ENCODE assay signal across 1 cellular context in genomic region chr5:60473654-60474053, GRCh38.
TF ChIP-seq lines count a peak whose summit lies in the region.

No MANE protein-coding gene starts in this region.

TF ChIP-seq in HepG2, 621 proteins besides CTCF, POLR2A, EP300 and RAD21 (continued from another document and continues in another):
- TF ChIP-seq ZNF207 (IDR thresholded peaks at IDR 0.05; ENCODE audit: borderline replicate concordance), result no peak
- TF ChIP-seq ZNF792 (CRISPR knock-in tag; IDR thresholded peaks at IDR 0.05), result peak; percentile 44; the same call in 1 of the 2 replicates
- no peak for TF ChIP-seq ZBTB46 (CRISPR knock-in tag; IDR thresholded peaks at IDR 0.05; ENCODE audit: borderline replicate concordance)
- no peak for TF ChIP-seq ZBTB44 (CRISPR knock-in tag; IDR thresholded peaks at IDR 0.05)
- no peak for TF ChIP-seq RFX3 (CRISPR knock-in tag; IDR thresholded peaks at IDR 0.05)
- TF ChIP-seq REL (CRISPR knock-in tag; conservative IDR thresholded peaks at IDR 0.05), result no peak
- no peak for TF ChIP-seq AGO1 (IDR thresholded peaks at IDR 0.05; ENCODE audit: low read depth, low read length, poor library complexity, severe bottlenecking)
- no peak for TF ChIP-seq NR1H2 (CRISPR knock-in tag; IDR thresholded peaks at IDR 0.05; ENCODE audit: borderline replicate concordance, low read depth)
- TF ChIP-seq ZBTB38 (CRISPR knock-in tag; IDR thresholded peaks at IDR 0.05), result no peak
- TF ChIP-seq ATM (IDR thresholded peaks at IDR 0.05; ENCODE audit: borderline replicate concordance), result no peak
- no peak for TF ChIP-seq CSRNP2 (CRISPR knock-in tag; conservative IDR thresholded peaks at IDR 0.05; ENCODE audit: low read depth)
- no peak for TF ChIP-seq SNRNP70 (IDR thresholded peaks at IDR 0.05; ENCODE audit: low read depth, low read length)
- peak; percentile 57; the same call in 1 of the 2 replicates for TF ChIP-seq HIC2 (CRISPR knock-in tag; IDR thresholded peaks at IDR 0.05; ENCODE audit: low read depth)
- no peak for TF ChIP-seq CBFB (CRISPR knock-in tag; IDR thresholded peaks at IDR 0.05)
- no peak for TF ChIP-seq RELA (CRISPR knock-in tag; IDR thresholded peaks at IDR 0.05)
- no peak for TF ChIP-seq ZNF431 (CRISPR knock-in tag; IDR thresholded peaks at IDR 0.05; ENCODE audit: borderline replicate concordance, low read depth)
- TF ChIP-seq GMEB2 (CRISPR knock-in tag; IDR thresholded peaks at IDR 0.05; ENCODE audit: low read depth), result no peak
- no peak for TF ChIP-seq MEF2D (CRISPR knock-in tag; IDR thresholded peaks at IDR 0.05)
- TF ChIP-seq DPF2 (CRISPR knock-in tag; IDR thresholded peaks at IDR 0.05; ENCODE audit: borderline replicate concordance, low read depth), result no peak
- no peak for TF ChIP-seq ZNF777 (CRISPR knock-in tag; IDR thresholded peaks at IDR 0.05)
- TF ChIP-seq MLX (CRISPR knock-in tag; IDR thresholded peaks at IDR 0.05), result 0 out of 2 replicates have a peak, but pooled peaks have one; percentile 15
- TF ChIP-seq ZKSCAN5 (CRISPR knock-in tag; IDR thresholded peaks at IDR 0.05), result peak; percentile 67; the same call in 1 of the 2 replicates
- TF ChIP-seq ZNF101 (CRISPR knock-in tag; IDR thresholded peaks at IDR 0.05; ENCODE audit: borderline replicate concordance, low read depth), result no peak
- TF ChIP-seq IRF2 (CRISPR knock-in tag; IDR thresholded peaks at IDR 0.05), result no peak
- TF ChIP-seq ZNF878 (CRISPR knock-in tag; IDR thresholded peaks at IDR 0.05), result no peak
- TF ChIP-seq CCDC6 (CRISPR knock-in tag; IDR thresholded peaks at IDR 0.05), result no peak
- TF ChIP-seq NR0B2 (CRISPR knock-in tag; IDR thresholded peaks at IDR 0.05), result no peak
- TF ChIP-seq TEAD3 (CRISPR knock-in tag; optimal IDR thresholded peaks at IDR 0.05; ENCODE audit: borderline replicate concordance), result peak; percentile 70
- TF ChIP-seq SRSF1 (optimal IDR thresholded peaks at IDR 0.05; ENCODE audit: low read depth, low read length), result no peak
- peak; percentile 55; the same call in 1 of the 2 replicates for TF ChIP-seq ZNF331 (CRISPR knock-in tag; IDR thresholded peaks at IDR 0.05)
- no peak for TF ChIP-seq E2F2 (CRISPR knock-in tag; IDR thresholded peaks at IDR 0.05; ENCODE audit: borderline replicate concordance)
- no peak for TF ChIP-seq ZNF672 (CRISPR knock-in tag; IDR thresholded peaks at IDR 0.05)
- TF ChIP-seq PRDM10 (CRISPR knock-in tag; IDR thresholded peaks at IDR 0.05; ENCODE audit: low read depth), result no peak
- TF ChIP-seq GMEB1 (CRISPR knock-in tag; IDR thresholded peaks at IDR 0.05; ENCODE audit: borderline replicate concordance), result no peak
- no peak for TF ChIP-seq NFATC3 (CRISPR knock-in tag; IDR thresholded peaks at IDR 0.05)
- TF ChIP-seq CHD4 (IDR thresholded peaks at IDR 0.05; ENCODE audit: borderline replicate concordance, low read length), result no peak
- TF ChIP-seq ZNF296 (CRISPR knock-in tag; conservative IDR thresholded peaks at IDR 0.05), result no peak
- no peak for TF ChIP-seq ZNF652 (CRISPR knock-in tag; IDR thresholded peaks at IDR 0.05; ENCODE audit: borderline replicate concordance, low read depth)
- peak; percentile 76 for TF ChIP-seq ZMYM4 (CRISPR knock-in tag; IDR thresholded peaks at IDR 0.05)
- 0 out of 2 replicates have a peak, but pooled peaks have one; percentile 12 for TF ChIP-seq ZKSCAN8 (CRISPR knock-in tag; IDR thresholded peaks at IDR 0.05; ENCODE audit: borderline replicate concordance)
- TF ChIP-seq ZNF569 (CRISPR knock-in tag; IDR thresholded peaks at IDR 0.05; ENCODE audit: borderline replicate concordance), result no peak
- TF ChIP-seq CREB1 (IDR thresholded peaks at IDR 0.05), result no peak
- no peak for TF ChIP-seq CREB1 (CRISPR knock-in tag; IDR thresholded peaks at IDR 0.05)
- no peak for TF ChIP-seq ZNF543 (CRISPR knock-in tag; IDR thresholded peaks at IDR 0.05)
- TF ChIP-seq ZNF12 (CRISPR knock-in tag; IDR thresholded peaks at IDR 0.05), result 0 out of 2 replicates have a peak, but pooled peaks have one; percentile 18
- TF ChIP-seq RARG (CRISPR knock-in tag; IDR thresholded peaks at IDR 0.05; ENCODE audit: low read depth), result no peak
